Comparison of ENCODE assay signal across 8 cellular contexts in the genomic region with DNA sequence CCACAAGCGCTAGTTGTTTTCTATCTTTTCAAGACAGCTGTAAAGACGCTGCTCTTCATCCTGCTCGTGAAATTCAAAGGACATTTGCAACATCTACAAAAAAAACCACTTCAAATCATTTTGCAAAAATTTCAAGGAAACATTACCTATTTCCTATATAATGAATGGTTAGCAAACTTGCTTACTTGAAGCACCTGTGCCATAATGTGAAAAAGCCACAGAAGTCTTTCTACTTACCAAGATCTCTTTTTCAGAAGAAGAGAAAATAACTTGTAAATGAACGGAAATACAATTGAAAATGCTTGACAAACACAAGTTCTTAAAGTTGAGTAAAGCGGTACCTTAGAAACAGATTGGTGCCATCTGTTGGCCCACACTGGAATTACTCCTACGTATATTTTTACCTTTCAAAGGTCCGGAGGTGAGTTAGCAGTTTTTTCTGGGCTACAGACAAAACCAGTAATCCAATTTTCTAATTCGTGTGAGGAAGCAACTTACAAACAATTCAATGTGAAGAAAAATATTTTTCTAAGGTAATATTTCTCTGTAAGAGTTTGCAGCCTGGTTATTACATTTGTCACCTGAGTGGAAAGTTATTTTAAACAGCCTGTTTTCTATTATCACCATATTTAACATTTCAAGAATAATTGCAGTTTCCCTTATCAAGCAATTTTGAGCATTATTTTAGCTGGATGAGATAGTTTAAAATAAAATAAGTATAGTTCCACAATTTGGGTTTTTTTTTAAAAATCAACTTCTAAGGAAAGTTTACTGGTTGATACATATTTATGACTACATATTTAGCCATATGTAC. TPM values are rescaled to one million over a fixed set of nuclear protein-coding genes. Genes with fewer than 3 reads are reported as not detected.
DNase-seq lines count a peak whose midpoint lies in the region; ATAC-seq lines count a peak whose summit lies in the region.

A gene with protein sequence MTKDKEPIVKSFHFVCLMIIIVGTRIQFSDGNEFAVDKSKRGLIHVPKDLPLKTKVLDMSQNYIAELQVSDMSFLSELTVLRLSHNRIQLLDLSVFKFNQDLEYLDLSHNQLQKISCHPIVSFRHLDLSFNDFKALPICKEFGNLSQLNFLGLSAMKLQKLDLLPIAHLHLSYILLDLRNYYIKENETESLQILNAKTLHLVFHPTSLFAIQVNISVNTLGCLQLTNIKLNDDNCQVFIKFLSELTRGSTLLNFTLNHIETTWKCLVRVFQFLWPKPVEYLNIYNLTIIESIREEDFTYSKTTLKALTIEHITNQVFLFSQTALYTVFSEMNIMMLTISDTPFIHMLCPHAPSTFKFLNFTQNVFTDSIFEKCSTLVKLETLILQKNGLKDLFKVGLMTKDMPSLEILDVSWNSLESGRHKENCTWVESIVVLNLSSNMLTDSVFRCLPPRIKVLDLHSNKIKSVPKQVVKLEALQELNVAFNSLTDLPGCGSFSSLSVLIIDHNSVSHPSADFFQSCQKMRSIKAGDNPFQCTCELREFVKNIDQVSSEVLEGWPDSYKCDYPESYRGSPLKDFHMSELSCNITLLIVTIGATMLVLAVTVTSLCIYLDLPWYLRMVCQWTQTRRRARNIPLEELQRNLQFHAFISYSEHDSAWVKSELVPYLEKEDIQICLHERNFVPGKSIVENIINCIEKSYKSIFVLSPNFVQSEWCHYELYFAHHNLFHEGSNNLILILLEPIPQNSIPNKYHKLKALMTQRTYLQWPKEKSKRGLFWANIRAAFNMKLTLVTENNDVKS (minus strand): TSS at position 294 of the 814 bp plus-strand sequence. CDS start 27,344 bp downstream, outside the sequence.

- H3K9ac ChIP-seq in iPS-18a (ENCODE audit: low read length), result peak within 1 kb of the TSS; percentile 36

- H3K27me3 ChIP-seq in iPS-18a (ENCODE audit: control insufficient read depth, insufficient read depth, low read length), result no peaks in the 10 kb centered on the region

- peak; percentile 84 for DNase-seq in CD1c-positive myeloid dendritic cell (ENCODE audit: extremely low spot score)
- DNase-seq in LHCN-M2 (ENCODE audit: low read depth), result peak; percentile 51
- DNase-seq in T-helper 1 cell, result peak in 4 of 5 donors; percentile 27 to 90 (median 56)
- peak; percentile 68 for DNase-seq in astrocyte of the hippocampus (ENCODE audit: low read depth, low spot score)
- peak; percentile 74 for DNase-seq in stimulated activated CD4-positive, alpha-beta T cell treated with anti-CD3 and anti-CD28 coated beads, Interleukin-15, amount 100 ng/mL, for 24 hours
- no peak for DNase-seq in HuH-7.5 (ENCODE audit: low spot score)

- H3K27ac ChIP-seq in iPS-18a (ENCODE audit: low read length), result peak within 1 kb of the TSS; percentile 59

- H3K9me3 ChIP-seq in iPS-18a (ENCODE audit: control insufficient read depth, low read depth, low read length), result no peaks in the 10 kb centered on the region

- H3K4me1 ChIP-seq in iPS-18a (ENCODE audit: control insufficient read depth, low read depth, low read length), result peaks cover 11% of the 10 kb centered on the region

- H3K4me3 ChIP-seq in iPS-18a (ENCODE audit: low read length), result no peak within 1 kb of the TSS

- H3K36me3 ChIP-seq in iPS-18a (ENCODE audit: control insufficient read depth, low read depth, low read length), result no peaks in the 10 kb centered on the region

- peak; percentile 37 for ATAC-seq in GM19452 (IDR thresholded peaks at IDR 0.05; ENCODE audit: unreplicated experiment)

RNA-seq across cellular contexts. Expression of the gene that starts here (rescaled TPM):
- total RNA-seq in LHCN-M2 (2014; rRNA removed), result 2.9 and 3.7 TPM in 2 replicates
- 0.49 TPM for polyA plus RNA-seq in LHCN-M2 (2012)
